Comparison of ENCODE assay signal across 15 cellular contexts in genomic region chr10:77909021-77909754, GRCh38. TPM values are rescaled to one million over a fixed set of nuclear protein-coding genes. Genes with fewer than 3 reads are reported as not detected.
DNase-seq lines count a peak whose midpoint lies in the region; ATAC-seq and TF ChIP-seq lines count a peak whose summit lies in the region.
"Had no signal": no experiment of that assay in that cellular context is flagged by ENCODE, and none has a peak within 500 bp of the region (broad histone marks: within the 10 kb centered on the region; RNA-seq: fewer than 3 reads in every experiment).

No MANE protein-coding gene starts in this region.

- no peak overlapping the region for H3K4me3 Mint-ChIP-seq in neural progenitor cell
- H3K4me3 Mint-ChIP-seq: activated CD4-positive, alpha-beta T cell treated with anti-CD3 and anti-CD28 coated beads, Interleukin-2, amount 10 ng/mL, durations not matched to agents 24 days and 14 days; activated naive CD4-positive, alpha-beta T cell treated with anti-CD3 and anti-CD28 coated beads, Interleukin-2, amount 50 U/mL, for 24 hours; central memory CD8-positive, alpha-beta T cell; stimulated activated naive CD8-positive, alpha-beta T cell treated with anti-CD3 and anti-CD28 coated beads, Interleukin-15, amount 100 ng/mL, for 72 hours had no signal

- peaks cover 2% of the 10 kb centered on the region for H3K27me3 Mint-ChIP-seq in neural progenitor cell (ENCODE audit: insufficient read depth, low read depth)
- H3K27me3 Mint-ChIP-seq: central memory CD8-positive, alpha-beta T cell had no signal

- peaks cover 86% of the 10 kb centered on the region for H4K20me1 ChIP-seq in neural progenitor cell (ENCODE audit: low read depth)

- peak overlapping the region; percentile 59 for H3K4me2 ChIP-seq in neural progenitor cell

- H3K27me3 ChIP-seq in left ventricle myocardium inferior (ENCODE audit: low read depth) (no peaks in the 10 kb centered on the region), neural progenitor cell (no peaks in the 10 kb centered on the region)

- DNase-seq in left ventricle myocardium superior (no peak), left ventricle myocardium inferior (no peak), epithelial cell of prostate (ENCODE audit: low read depth, low spot score) (no peak), neural progenitor cell (ENCODE audit: low spot score) (no peak), hepatic stellate cell (ENCODE audit: low spot score) (no peak)
- DNase-seq: activated CD4-positive, alpha-beta T cell treated with anti-CD3 and anti-CD28 coated beads, Interleukin-2, amount 10 ng/mL, durations not matched to agents 24 days and 14 days; activated T-cell treated with anti-CD3 and anti-CD28 coated beads for 4 hours; NCI-H2107; SIG-M5; stimulated activated naive CD8-positive, alpha-beta T cell treated with anti-CD3 and anti-CD28 coated beads, Interleukin-15, amount 100 ng/mL, for 72 hours had no signal

- peaks cover 6% of the 10 kb centered on the region for H3F3A ChIP-seq in neural progenitor cell (ENCODE audit: low read depth)

- no peak overlapping the region for H2AFZ ChIP-seq in neural progenitor cell (replicated peaks)

- no peaks in the 10 kb centered on the region for H3K36me3 ChIP-seq in left ventricle myocardium inferior
- no peaks in the 10 kb centered on the region for H3K36me3 ChIP-seq in neural progenitor cell

- peaks cover 90% of the 10 kb centered on the region for H3K79me2 ChIP-seq in neural progenitor cell (ENCODE audit: low read depth)

- H3K27ac Mint-ChIP-seq in neural progenitor cell, result peak overlapping the region; percentile 53
- H3K27ac Mint-ChIP-seq: activated CD4-positive, alpha-beta T cell treated with anti-CD3 and anti-CD28 coated beads, Interleukin-2, amount 10 ng/mL, durations not matched to agents 24 days and 14 days; activated naive CD4-positive, alpha-beta T cell treated with anti-CD3 and anti-CD28 coated beads, Interleukin-2, amount 50 U/mL, for 24 hours had no signal

- no peak overlapping the region for H3K9ac ChIP-seq in neural progenitor cell

- peak; percentile 15 for ATAC-seq in left ventricle myocardium superior
- no peak for ATAC-seq in HG03139 (IDR thresholded peaks at IDR 0.05; ENCODE audit: unreplicated experiment)
- no peak for ATAC-seq in HG03520 (IDR thresholded peaks at IDR 0.05; ENCODE audit: unreplicated experiment)
- ATAC-seq in GM18502 (IDR thresholded peaks at IDR 0.05; ENCODE audit: poor library complexity, unreplicated experiment), result no peak
- ATAC-seq: stimulated activated naive CD8-positive, alpha-beta T cell treated with anti-CD3 and anti-CD28 coated beads, Interleukin-15, amount 100 ng/mL, for 72 hours had no signal

- TF ChIP-seq CTCF in left ventricle myocardium inferior (IDR thresholded peaks at IDR 0.05; ENCODE audit: borderline replicate concordance) (no peak), neural progenitor cell (IDR thresholded peaks at IDR 0.05) (no peak)

- peaks cover 43% of the 10 kb centered on the region for H3K4me1 Mint-ChIP-seq in neural progenitor cell
- H3K4me1 Mint-ChIP-seq: activated naive CD4-positive, alpha-beta T cell treated with anti-CD3 and anti-CD28 coated beads, Interleukin-2, amount 50 U/mL, for 24 hours; stimulated activated naive CD8-positive, alpha-beta T cell treated with anti-CD3 and anti-CD28 coated beads, Interleukin-15, amount 100 ng/mL, for 72 hours had no signal

- peaks cover 9% of the 10 kb centered on the region for H3K36me3 Mint-ChIP-seq in neural progenitor cell
- H3K36me3 Mint-ChIP-seq: activated naive CD4-positive, alpha-beta T cell treated with anti-CD3 and anti-CD28 coated beads, Interleukin-2, amount 50 U/mL, for 24 hours had no signal

- H3K9me3 ChIP-seq in left ventricle myocardium inferior (replicated peaks) (no peaks in the 10 kb centered on the region), neural progenitor cell (ENCODE audit: low read depth) (no peaks in the 10 kb centered on the region)

- no peak overlapping the region for H3K4me3 ChIP-seq in left ventricle myocardium inferior
- H3K4me3 ChIP-seq in neural progenitor cell, result no peak overlapping the region

- peaks cover 32% of the 10 kb centered on the region for H3K4me1 ChIP-seq in left ventricle myocardium inferior
- peaks cover 21% of the 10 kb centered on the region for H3K4me1 ChIP-seq in neural progenitor cell

- intact Hi-C loops in left ventricle myocardium superior (cut with micrococcal nuclease), result no loop called here
- intact Hi-C loops in left ventricle myocardium inferior (cut with micrococcal nuclease), result no loop called here

- H3K27ac ChIP-seq in left ventricle myocardium inferior (replicated peaks) (no peak overlapping the region), epithelial cell of prostate (peak overlapping the region; percentile 80), neural progenitor cell (no peak overlapping the region)

- no peaks in the 10 kb centered on the region for H3K9me3 Mint-ChIP-seq in neural progenitor cell
- H3K9me3 Mint-ChIP-seq: activated CD4-positive, alpha-beta T cell treated with anti-CD3 and anti-CD28 coated beads, Interleukin-2, amount 10 ng/mL, durations not matched to agents 24 days and 14 days; activated naive CD4-positive, alpha-beta T cell treated with anti-CD3 and anti-CD28 coated beads, Interleukin-2, amount 50 U/mL, for 24 hours; central memory CD8-positive, alpha-beta T cell; stimulated activated naive CD8-positive, alpha-beta T cell treated with anti-CD3 and anti-CD28 coated beads, Interleukin-15, amount 100 ng/mL, for 72 hours had no signal

RNA-seq across cellular contexts. Expression of gene DLG5, which starts 17.4 kb away (rescaled TPM):
- total RNA-seq in left ventricle myocardium superior (9.5 TPM), left ventricle myocardium inferior (8.9 TPM), neural progenitor cell (ENCODE audit: low replicate concordance) (22.2 and 33.3 TPM in 2 replicates)
